ENCODE assay signal across 29 cellular contexts in genomic region chr9:131603711-131604439, GRCh38. TPM values are rescaled to one million over a fixed set of nuclear protein-coding genes. Genes with fewer than 3 reads are reported as not detected.
DNase-seq lines count a peak whose midpoint lies in the region; ATAC-seq, FAIRE-seq and TF ChIP-seq lines count a peak whose summit lies in the region.
"Had no signal": no experiment of that assay in that cellular context is flagged by ENCODE, and none has a peak within 500 bp of the region (broad histone marks: within the 10 kb centered on the region; RNA-seq: fewer than 3 reads in every experiment).

No MANE protein-coding gene starts in this region.

- no peak overlapping the region for H3K9ac ChIP-seq in HepG2 (ENCODE audit: insufficient read depth, low read depth, low read length)

- H3K9me3 ChIP-seq in HepG2 (ENCODE audit: low read length) (no peaks in the 10 kb centered on the region), right lobe of liver (no peaks in the 10 kb centered on the region), ascending aorta (no peaks in the 10 kb centered on the region)
- H3K9me3 ChIP-seq: breast epithelium, tibial artery had no signal

- H3K4me1 Mint-ChIP-seq in memory B cell = peaks cover 5% of the 10 kb centered on the region

- CTCF ChIA-PET in HepG2 (lab: Yijun Ruan, JAX; ENCODE audit: low intra/inter-chr PET ratio, low total read pairs) (no interaction called here), RWPE1 (lab: Yijun Ruan, JAX) (interaction anchor here (0.6 to 1.6 kb wide), 5 partner anchors 12 to 655 kb away, joined by 3 to 12 read pairs (median 4); partner anchors contain the start of gene RAPGEF1)

- H3K36me3 Mint-ChIP-seq in memory B cell = peaks cover 40% of the 10 kb centered on the region

- H3K9me3 Mint-ChIP-seq in memory B cell = no peaks in the 10 kb centered on the region
- H3K9me3 Mint-ChIP-seq: T-helper 2 cell treated with Interferon-gamma antibody and Interleukin-4, amounts not matched to agents 5 μg/mL and 100 μg/mL, for 36 hours had no signal

- no peaks in the 10 kb centered on the region for H4K20me1 ChIP-seq in HepG2 (ENCODE audit: insufficient read depth, low read length)

- H3K27ac Mint-ChIP-seq in memory B cell = peak overlapping the region; percentile 61
- H3K27ac Mint-ChIP-seq: activated naive CD8-positive, alpha-beta T cell; T-helper 2 cell treated with Interferon-gamma antibody and Interleukin-4, amounts not matched to agents 5 μg/mL and 100 μg/mL, for 36 hours had no signal

- DNase-seq in HepG2 (ENCODE audit: low spot score) (no peak), right lobe of liver (no peak), RWPE1 (ENCODE audit: low spot score) (no peak), memory B cell (ENCODE audit: low spot score in 2 of 2) (no peak), ascending aorta (ENCODE audit: low spot score in 2 of 2) (no peak), NOMO-1 treated with DMSO at 0.1 percent for 48 hours (lab: John Stamatoyannopoulos, UW; ENCODE audit: unreplicated experiment) (no peak), A172 (ENCODE audit: low spot score) (no peak)
- DNase-seq: activated CD4-positive, alpha-beta T cell treated with anti-CD3 and anti-CD28 coated beads for 48 hours; DND-41; mesendoderm; NCI-H1417 treated with DMSO at 0.1 percent for 48 hours; NCI-H2029 treated with DMSO at 0.1 percent for 48 hours; NCI-H524 treated with DMSO at 0.1 percent for 48 hours; NK-92 treated with Interleukin-12 subunit alpha and Interleukin-12 subunit beta, amount 100 ng/mL, for 24 hours; PC-3; SHP77; stimulated activated CD8-positive, alpha-beta memory T cell treated with anti-CD3 and anti-CD28 coated beads, Interleukin-4, amount 100 ng/mL, for 48 hours; tibial artery had no signal

- H3K27ac ChIP-seq in HepG2 (ENCODE audit: extremely low read length, insufficient read depth, low read length) = no peak overlapping the region
- H3K27ac ChIP-seq in right lobe of liver = no peak overlapping the region
- peak overlapping the region; percentile 4; the same call in 1 of the 2 replicates for H3K27ac ChIP-seq in RWPE1
- H3K27ac ChIP-seq in ascending aorta = no peak overlapping the region
- H3K27ac ChIP-seq: breast epithelium, C4-2B, tibial artery had no signal

- ATAC-seq in HepG2 (no peak), right lobe of liver (no peak), memory B cell (ENCODE audit: low read depth) (no peak)
- ATAC-seq: HCT116, left lobe of liver, PC-3 had no signal

- TF ChIP-seq EP300 in HepG2 (IDR thresholded peaks at IDR 0.05; ENCODE audit: low read depth in 2 of 2, low read length in 2 of 2) = no peak
- TF ChIP-seq EP300 in HepG2 (CRISPR knock-in tag; IDR thresholded peaks at IDR 0.05; ENCODE audit: borderline replicate concordance) = no peak

- no peak for TF ChIP-seq RAD21 in HepG2 (CRISPR knock-in tag; IDR thresholded peaks at IDR 0.05)

- H3K79me2 ChIP-seq in HepG2 (ENCODE audit: insufficient read depth, low read length) = no peaks in the 10 kb centered on the region

- no peak overlapping the region for H2AFZ ChIP-seq in HepG2 (ENCODE audit: low read length)

- no peak for FAIRE-seq in HepG2 (lab: Jason Lieb, UNC)
- FAIRE-seq: D721Med had no signal

- no peak for TF ChIP-seq CTCF in HepG2 (CRISPR knock-in tag; IDR thresholded peaks at IDR 0.05)
- TF ChIP-seq CTCF in right lobe of liver (IDR thresholded peaks at IDR 0.05) = no peak
- TF ChIP-seq CTCF in RWPE1 (conservative IDR thresholded peaks at IDR 0.05; ENCODE audit: low read depth) = no peak
- no peak for TF ChIP-seq CTCF in ascending aorta (IDR thresholded peaks at IDR 0.05)

- BruUV-seq in HepG2 (replicated peaks; lab: Mats Ljungman, UMichigan) = no TSS peak

- H3K4me3 Mint-ChIP-seq in memory B cell = no peak overlapping the region
- H3K4me3 Mint-ChIP-seq: activated naive CD8-positive, alpha-beta T cell; T-helper 2 cell treated with Interferon-gamma antibody and Interleukin-4, amounts not matched to agents 5 μg/mL and 100 μg/mL, for 36 hours had no signal

- no peak for TF ChIP-seq POLR2A in HepG2 (IDR thresholded peaks at IDR 0.05; ENCODE audit: insufficient read depth in 1 of 2, low read depth in 2 of 2, low read length in 2 of 2)
- no peak for TF ChIP-seq POLR2A in right lobe of liver (IDR thresholded peaks at IDR 0.05)

- no peaks in the 10 kb centered on the region for H3K27me3 ChIP-seq in HepG2 (ENCODE audit: control insufficient read depth in 1 of 2, insufficient read depth in 2 of 2, low read length in 2 of 2)
- H3K27me3 ChIP-seq in right lobe of liver = no peaks in the 10 kb centered on the region
- H3K27me3 ChIP-seq in ascending aorta = no peaks in the 10 kb centered on the region
- H3K27me3 ChIP-seq: breast epithelium, tibial artery had no signal

- POLR2A ChIA-PET in HepG2 (lab: Yijun Ruan, JAX) = interaction anchor here (1.5 to 2.0 kb wide), 2 partner anchors 132 to 133 kb away, joined by 4 to 8 read pairs; no protein-coding TSS in a partner anchor
- POLR2A ChIA-PET in RWPE1 (lab: Yijun Ruan, JAX; ENCODE audit: low non-redundant PET) = no interaction called here

- intact Hi-C loops in HepG2 (cut with micrococcal nuclease; ENCODE audit: unreplicated experiment) = no loop called here
- intact Hi-C loops in right lobe of liver (cut with DNase I) = no loop called here
- intact Hi-C loops in ascending aorta (cut with DNase I) = no loop called here

- no peak overlapping the region for H3K4me2 ChIP-seq in HepG2 (ENCODE audit: low read depth, low read length)

- H3K4me1 ChIP-seq in HepG2 (ENCODE audit: insufficient read depth, low read length) (peaks cover 80% of the 10 kb centered on the region), right lobe of liver (peaks cover 0 to 12% (median 6%) of the 10 kb centered on the region in 4 donors), ascending aorta (peaks cover 0 to 16% of the 10 kb centered on the region in 2 donors)

- 97% methylated on average over 7 of the region's 16 CpGs for WGBS in HepG2 (ENCODE audit: low lambda C conversion rate)
- 60% methylated on average over 2 of the region's 16 CpGs for WGBS in right lobe of liver (ENCODE audit: insufficient coverage, low coverage, low lambda C conversion rate, missing lambda C conversion rate)

- H3K27me3 Mint-ChIP-seq in memory B cell = no peaks in the 10 kb centered on the region
- H3K27me3 Mint-ChIP-seq: activated naive CD8-positive, alpha-beta T cell had no signal

- H3K4me3 ChIP-seq in HepG2 (replicated peaks in 1 of 3; ENCODE audit: insufficient read depth in 1 of 3, low read depth in 2 of 3, low read length in 3 of 3) (no peak overlapping the region), right lobe of liver (no peak overlapping the region), ascending aorta (no peak overlapping the region)
- H3K4me3 ChIP-seq: breast epithelium, tibial artery had no signal

- in situ Hi-C loops in HepG2 (cut with HindIII; ENCODE audit: extremely low pct_ligation_motif_present, low pct_unique_long_range_greater_than_20kb) = no loop called here

- H3K36me3 ChIP-seq in HepG2 (replicated peaks in 1 of 2; ENCODE audit: control insufficient read depth in 1 of 2, insufficient read depth in 2 of 2, low read length in 2 of 2) (peaks cover 3 to 5% of the 10 kb centered on the region in 2 experiments; a peak in 4 of 5 replicates), right lobe of liver (peaks cover 0 to 7% (median under 1%) of the 10 kb centered on the region in 4 donors), ascending aorta (peaks cover 55 to 63% of the 10 kb centered on the region in 2 donors)
- H3K36me3 ChIP-seq: breast epithelium had no signal

RNA-seq across cellular contexts. Expression of gene PRRT1B, which starts 58.6 kb away (rescaled TPM):
- total RNA-seq in HepG2 (2016; rRNA removed; fragmentation: Illumina TruSeq; extraction: Trizol) = not detected in 2 replicates
- not detected in 2 replicates for total RNA-seq in HepG2 (2016; cell fraction: cytosol; rRNA removed; fragmentation: Illumina TruSeq; extraction: Trizol; ENCODE audit: low read depth)
- not detected in 2 replicates for total RNA-seq in HepG2 (2016; cell fraction: insoluble cytoplasmic fraction; rRNA removed; fragmentation: Illumina TruSeq; extraction: Trizol)
- total RNA-seq in HepG2 (2016; cell fraction: membrane; rRNA removed; fragmentation: Illumina TruSeq; extraction: Trizol) = not detected in 2 replicates
- not detected in 2 replicates for total RNA-seq in HepG2 (2016; cell fraction: nucleus; rRNA removed; fragmentation: Illumina TruSeq; extraction: Trizol)
- not detected in 2 replicates for polyA plus RNA-seq in HepG2 (2011; rRNA removed)
- polyA plus RNA-seq in HepG2 (2011; cell fraction: cytosol; rRNA removed) = not detected in 2 replicates
- polyA plus RNA-seq in HepG2 (2011; cell fraction: nucleus; rRNA removed) = not detected in 2 replicates
- not detected in 2 replicates for polyA plus RNA-seq in HepG2 (2012)
- not detected in 2 replicates for polyA plus RNA-seq in HepG2 (2016; cell fraction: cytosol; fragmentation: Illumina TruSeq; extraction: Trizol; ENCODE audit: low read depth)
- polyA plus RNA-seq in HepG2 (2016; cell fraction: insoluble cytoplasmic fraction; fragmentation: Illumina TruSeq; extraction: Trizol; ENCODE audit: low read depth) = not detected in 2 replicates
- not detected in 2 replicates for polyA plus RNA-seq in HepG2 (2016; cell fraction: membrane; fragmentation: Illumina TruSeq; extraction: Trizol; ENCODE audit: low read depth)
- polyA plus RNA-seq in HepG2 (2016; cell fraction: nucleus; fragmentation: Illumina TruSeq; extraction: Trizol; ENCODE audit: insufficient read depth, low read depth) = not detected in 2 replicates
- not detected in 2 replicates for polyA minus RNA-seq in HepG2 (2011; rRNA and poly(A)+ RNA removed; ENCODE audit: low replicate concordance)
- not detected in 2 replicates for polyA minus RNA-seq in HepG2 (2011; cell fraction: cytosol; rRNA and poly(A)+ RNA removed)
- polyA minus RNA-seq in HepG2 (2011; cell fraction: nucleus; rRNA and poly(A)+ RNA removed) = not detected in 2 replicates
- total RNA-seq in right lobe of liver = 1 to 10 TPM in 4 of 6 experiments, under 1 TPM in 2; 0.25 to 7.3 (median 2.4) TPM
- total RNA-seq in ascending aorta = not detected
- total RNA-seq in A172 (2014; rRNA removed; shearing (Covaris generic)) = not detected in 2 replicates
- total RNA-seq: epithelial cell of proximal tubule, glomerular endothelial cell, LHCN-M2, PC-3 had no signal
- polyA plus RNA-seq: neural cell had no signal
